8 cellular contexts compared by ENCODE assay signal in the genomic region with DNA sequence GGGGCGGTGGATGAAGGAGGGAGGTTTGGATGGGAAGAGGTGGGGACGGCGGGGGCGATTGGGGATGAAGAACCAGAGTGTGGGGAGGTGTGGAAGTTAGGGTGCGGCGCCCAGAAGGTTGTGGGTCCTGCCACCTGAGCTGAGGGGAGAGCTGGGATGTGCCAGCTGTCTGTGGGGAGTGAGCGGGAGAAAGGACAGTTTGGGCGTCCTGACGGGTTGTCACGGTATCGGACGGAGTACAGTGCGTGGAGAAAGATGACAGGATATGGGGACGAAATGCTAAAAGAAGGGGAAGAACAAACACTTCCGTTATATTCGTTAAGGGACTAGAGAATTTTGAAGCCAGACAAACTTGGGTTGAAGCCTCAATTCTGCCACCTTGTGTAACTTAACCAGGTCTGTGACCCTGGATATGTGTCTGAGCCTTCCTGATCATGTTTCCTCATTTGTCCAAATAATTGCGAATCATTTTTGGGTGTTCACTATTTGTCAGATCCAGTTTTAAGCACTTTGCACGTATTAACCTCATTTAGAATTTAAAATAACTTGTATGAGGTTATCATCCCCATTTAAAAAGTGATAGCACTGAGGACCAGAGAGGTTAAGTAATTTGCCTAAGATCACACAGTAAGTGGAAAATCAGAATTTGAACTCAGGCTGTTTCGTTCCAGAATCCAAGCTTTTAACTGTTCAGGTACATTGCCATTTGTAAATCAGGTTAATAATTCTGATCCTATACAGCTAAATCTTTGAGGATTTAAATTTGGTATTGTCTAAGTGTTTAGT. TPM values are rescaled to one million over a fixed set of nuclear protein-coding genes. Genes with fewer than 3 reads are reported as not detected.
DNase-seq lines count a peak whose midpoint lies in the region; ATAC-seq lines count a peak whose summit lies in the region.

No MANE protein-coding gene starts in this region.

- peaks cover 28 to 64% of the 10 kb centered on the region in 2 donors for H3K4me1 Mint-ChIP-seq in stimulated activated naive B cell treated with anti-CD40 and anti-IgM and Interleukin-4, amounts not matched to agents 10 μg/mL and 1 μg/mL and 100 μg/mL, for 72 hours

- peak overlapping the region; percentile 88 for H3K4me3 ChIP-seq in iPS-18a (ENCODE audit: low read length)

- H3K9ac ChIP-seq in iPS-18a (ENCODE audit: low read length) = peak overlapping the region; percentile 82

- no peaks in the 10 kb centered on the region for H3K27me3 Mint-ChIP-seq in stimulated activated naive B cell treated with anti-CD40 and anti-IgM and Interleukin-4, amounts not matched to agents 10 μg/mL and 1 μg/mL and 100 μg/mL, for 72 hours

- peaks cover 58% of the 10 kb centered on the region for H3K27me3 ChIP-seq in iPS-18a (ENCODE audit: control insufficient read depth, insufficient read depth, low read length)

- H3K4me1 ChIP-seq in iPS-18a (ENCODE audit: control insufficient read depth, low read depth, low read length) = peaks cover 3% of the 10 kb centered on the region

- peak; percentile 2 for ATAC-seq in GM21529 (IDR thresholded peaks at IDR 0.05; ENCODE audit: unreplicated experiment)
- ATAC-seq in activated naive CD4-positive, alpha-beta T cell treated with anti-CD3 and anti-CD28 coated beads, Interleukin-2, amount 50 U/mL, for 72 hours = peak in 1 of 2 donors; percentile 45
- ATAC-seq in stimulated activated naive B cell treated with anti-CD40 and anti-IgM and Interleukin-4, amounts not matched to agents 10 μg/mL and 1 μg/mL and 100 μg/mL, for 72 hours (replicated peaks) = peak; percentile 20 to 37

- peaks cover 0 to 2% of the 10 kb centered on the region in 2 donors for H3K9me3 Mint-ChIP-seq in activated naive CD4-positive, alpha-beta T cell treated with anti-CD3 and anti-CD28 coated beads, Interleukin-2, amount 50 U/mL, for 72 hours
- H3K9me3 Mint-ChIP-seq in stimulated activated naive B cell treated with anti-CD40 and anti-IgM and Interleukin-4, amounts not matched to agents 10 μg/mL and 1 μg/mL and 100 μg/mL, for 72 hours = peaks cover 0 to 3% of the 10 kb centered on the region in 2 donors

- peak; percentile 43 for DNase-seq in NCI-H146 treated with DMSO at 0.1 percent for 48 hours (lab: John Stamatoyannopoulos, UW; ENCODE audit: unreplicated experiment)
- no peak for DNase-seq in NCI-H146 (lab: John Stamatoyannopoulos, UW)
- peak; percentile 84 to 89 for DNase-seq in Kasumi-1 (lab: John Stamatoyannopoulos, UW)
- no peak for DNase-seq in activated naive CD4-positive, alpha-beta T cell treated with anti-CD3 and anti-CD28 coated beads, Interleukin-2, amount 50 U/mL, for 72 hours (ENCODE audit: low spot score in 2 of 2)
- DNase-seq in stimulated activated naive B cell treated with anti-CD40 and anti-IgM and Interleukin-4, amounts not matched to agents 10 μg/mL and 1 μg/mL and 100 μg/mL, for 72 hours = no peak
- no peak for DNase-seq in COLO668 (lab: John Stamatoyannopoulos, UW; ENCODE audit: unreplicated experiment)

- no peaks in the 10 kb centered on the region for H3K9me3 ChIP-seq in iPS-18a (ENCODE audit: control insufficient read depth, low read depth, low read length)

- peak overlapping the region; percentile 99 for H3K27ac Mint-ChIP-seq in activated naive CD4-positive, alpha-beta T cell treated with anti-CD3 and anti-CD28 coated beads, Interleukin-2, amount 50 U/mL, for 72 hours
- peak overlapping the region; percentile 100 for H3K27ac Mint-ChIP-seq in stimulated activated naive B cell treated with anti-CD40 and anti-IgM and Interleukin-4, amounts not matched to agents 10 μg/mL and 1 μg/mL and 100 μg/mL, for 72 hours

- H3K27ac ChIP-seq in iPS-18a (ENCODE audit: low read length) = no peak overlapping the region

- peak overlapping the region; percentile 98 to 100 for H3K4me3 Mint-ChIP-seq in stimulated activated naive B cell treated with anti-CD40 and anti-IgM and Interleukin-4, amounts not matched to agents 10 μg/mL and 1 μg/mL and 100 μg/mL, for 72 hours

- peaks cover 7 to 24% of the 10 kb centered on the region in 2 donors for H3K36me3 Mint-ChIP-seq in activated naive CD4-positive, alpha-beta T cell treated with anti-CD3 and anti-CD28 coated beads, Interleukin-2, amount 50 U/mL, for 72 hours
- H3K36me3 Mint-ChIP-seq in stimulated activated naive B cell treated with anti-CD40 and anti-IgM and Interleukin-4, amounts not matched to agents 10 μg/mL and 1 μg/mL and 100 μg/mL, for 72 hours = peaks cover 2 to 7% of the 10 kb centered on the region in 2 donors

- H3K36me3 ChIP-seq in iPS-18a (ENCODE audit: control insufficient read depth, low read depth, low read length) = no peaks in the 10 kb centered on the region

RNA-seq across cellular contexts. Expression of a gene that starts 0.7 kb away (rescaled TPM):
- total RNA-seq in activated naive CD4-positive, alpha-beta T cell treated with anti-CD3 and anti-CD28 coated beads, Interleukin-2, amount 50 U/mL, for 72 hours = 10 to 100 TPM; 68.5 to 88.1 TPM

RNA-seq across cellular contexts. Expression of a gene that starts 25.4 kb away (rescaled TPM):
- 1 to 10 TPM; 1.4 to 2.2 TPM for total RNA-seq in activated naive CD4-positive, alpha-beta T cell treated with anti-CD3 and anti-CD28 coated beads, Interleukin-2, amount 50 U/mL, for 72 hours

Comparison
In these comparisons a context has a peak if more than half of its experiments do, and no peak if none do; other contexts are left out.
1. DNase-seq: peak in NCI-H146 treated with DMSO at 0.1 percent for 48 hours (single experiment) and Kasumi-1 (2 of 2); none in NCI-H146 (single experiment), activated naive CD4-positive, alpha-beta T cell treated with anti-CD3 and anti-CD28 coated beads, Interleukin-2, amount 50 U/mL, for 72 hours (0 of 2), stimulated activated naive B cell treated with anti-CD40 and anti-IgM and Interleukin-4, amounts not matched to agents 10 μg/mL and 1 μg/mL and 100 μg/mL, for 72 hours (single experiment) and COLO668 (single experiment).